In genomic region chr2:88735853-88736252, GRCh38 we compare ENCODE assay signal across 13 cellular contexts. TPM values are rescaled to one million over a fixed set of nuclear protein-coding genes. Genes with fewer than 3 reads are reported as not detected.
DNase-seq lines count a peak whose midpoint lies in the region; ATAC-seq and TF ChIP-seq lines count a peak whose summit lies in the region.
"Had no signal": no experiment of that assay in that cellular context is flagged by ENCODE, and none has a peak within 500 bp of the region (broad histone marks: within the 10 kb centered on the region; RNA-seq: fewer than 3 reads in every experiment).

No MANE protein-coding gene starts in this region.

- H3K27me3 Mint-ChIP-seq in activated CD4-positive, alpha-beta T cell treated with anti-CD3 and anti-CD28 coated beads, Interleukin-2, amount 10 ng/mL, durations not matched to agents 24 days and 14 days, result no peaks in the 10 kb centered on the region

- DNase-seq in activated CD4-positive, alpha-beta T cell treated with anti-CD3 and anti-CD28 coated beads for 48 hours, result peak; percentile 63
- DNase-seq in activated CD4-positive, alpha-beta T cell treated with anti-CD3 and anti-CD28 coated beads, Interleukin-2, amount 10 ng/mL, durations not matched to agents 24 days and 14 days, result no peak
- DNase-seq in SK-MEL-5 (ENCODE audit: low read depth, low spot score) (peak; percentile 10), fibroblast of mammary gland (ENCODE audit: low read depth) (peak; percentile 11), hypothalamus (lab: John Stamatoyannopoulos, UW) (no peak), NCI-H748 (lab: John Stamatoyannopoulos, UW; ENCODE audit: unreplicated experiment) (no peak)
- DNase-seq in stimulated activated CD8-positive, alpha-beta memory T cell treated with anti-CD3 and anti-CD28 coated beads, Interleukin-12 subunit alpha, Interleukin-12 subunit beta, amount 100 ng/mL, for 4 hours (ENCODE audit: low read depth), result peak; percentile 4
- DNase-seq: activated CD4-positive, CD25-positive, alpha-beta regulatory T cell; GDM1; left ventricle myocardium inferior; NCI-H1436 treated with DMSO at 0.1 percent for 48 hours; ovary had no signal

- no peak overlapping the region for H3K4me3 Mint-ChIP-seq in activated CD4-positive, alpha-beta T cell treated with anti-CD3 and anti-CD28 coated beads, Interleukin-2, amount 10 ng/mL, durations not matched to agents 24 days and 14 days

- peaks cover 10% of the 10 kb centered on the region for H3K4me1 Mint-ChIP-seq in activated CD4-positive, alpha-beta T cell treated with anti-CD3 and anti-CD28 coated beads, Interleukin-2, amount 10 ng/mL, durations not matched to agents 24 days and 14 days

- intact Hi-C loops in activated CD4-positive, alpha-beta T cell treated with anti-CD3 and anti-CD28 coated beads, Interleukin-2, amount 10 ng/mL, durations not matched to agents 24 days and 14 days (cut with micrococcal nuclease), result no loop called here

- no peak for TF ChIP-seq CTCF in fibroblast of mammary gland (conservative IDR thresholded peaks at IDR 0.05; ENCODE audit: control insufficient read depth, insufficient read depth, low read depth, low read length)

- no peaks in the 10 kb centered on the region for H3K9me3 Mint-ChIP-seq in activated CD4-positive, alpha-beta T cell treated with anti-CD3 and anti-CD28 coated beads, Interleukin-2, amount 10 ng/mL, durations not matched to agents 24 days and 14 days

- H3K36me3 Mint-ChIP-seq in activated CD4-positive, alpha-beta T cell treated with anti-CD3 and anti-CD28 coated beads, Interleukin-2, amount 10 ng/mL, durations not matched to agents 24 days and 14 days (ENCODE audit: low read depth), result peaks cover 30% of the 10 kb centered on the region

- in situ Hi-C loops in SK-MEL-5 (cut with HindIII; ENCODE audit: low pct_unique_long_range_greater_than_20kb, low sequenced_read_pairs), result no loop called here

- H3K27ac Mint-ChIP-seq in activated CD4-positive, alpha-beta T cell treated with anti-CD3 and anti-CD28 coated beads, Interleukin-2, amount 10 ng/mL, durations not matched to agents 24 days and 14 days, result no peak overlapping the region

- no peak for ATAC-seq in HG03520 (IDR thresholded peaks at IDR 0.05; ENCODE audit: unreplicated experiment)

- H3K4me3 ChIP-seq in fibroblast of mammary gland (ENCODE audit: control insufficient read depth, low read depth, low read length), result no peak overlapping the region
- H3K4me3 ChIP-seq: left ventricle myocardium inferior, ovary had no signal

RNA-seq across cellular contexts. Expression of gene RPIA, which starts 44.4 kb away (rescaled TPM):
- 80.6 and 86.5 TPM in 2 replicates for total RNA-seq in activated CD4-positive, alpha-beta T cell treated with anti-CD3 and anti-CD28 coated beads, Interleukin-2, amount 10 ng/mL, durations not matched to agents 24 days and 14 days
- 13.3 and 17.4 TPM in 2 replicates for total RNA-seq in SK-MEL-5 (2014; rRNA removed; shearing (Covaris generic))
- polyA plus RNA-seq in SK-MEL-5 (2015; cell fraction: cytosol; rRNA removed), result 26.7 and 28.9 TPM in 2 replicates
- polyA plus RNA-seq in SK-MEL-5 (2015; cell fraction: nucleus; rRNA removed), result 11.0 and 11.7 TPM in 2 replicates

Comparison
In these comparisons a context has a peak if more than half of its experiments do, and no peak if none do; other contexts are left out.
1. DNase-seq: peak in activated CD4-positive, alpha-beta T cell treated with anti-CD3 and anti-CD28 coated beads for 48 hours (single experiment), SK-MEL-5 (single experiment), fibroblast of mammary gland (single experiment) and stimulated activated CD8-positive, alpha-beta memory T cell treated with anti-CD3 and anti-CD28 coated beads, Interleukin-12 subunit alpha, Interleukin-12 subunit beta, amount 100 ng/mL, for 4 hours (single experiment); none in activated CD4-positive, alpha-beta T cell treated with anti-CD3 and anti-CD28 coated beads, Interleukin-2, amount 10 ng/mL, durations not matched to agents 24 days and 14 days (single experiment), hypothalamus (0 of 51) and NCI-H748 (single experiment).